8 cellular contexts compared by ENCODE assay signal in the genomic region with DNA sequence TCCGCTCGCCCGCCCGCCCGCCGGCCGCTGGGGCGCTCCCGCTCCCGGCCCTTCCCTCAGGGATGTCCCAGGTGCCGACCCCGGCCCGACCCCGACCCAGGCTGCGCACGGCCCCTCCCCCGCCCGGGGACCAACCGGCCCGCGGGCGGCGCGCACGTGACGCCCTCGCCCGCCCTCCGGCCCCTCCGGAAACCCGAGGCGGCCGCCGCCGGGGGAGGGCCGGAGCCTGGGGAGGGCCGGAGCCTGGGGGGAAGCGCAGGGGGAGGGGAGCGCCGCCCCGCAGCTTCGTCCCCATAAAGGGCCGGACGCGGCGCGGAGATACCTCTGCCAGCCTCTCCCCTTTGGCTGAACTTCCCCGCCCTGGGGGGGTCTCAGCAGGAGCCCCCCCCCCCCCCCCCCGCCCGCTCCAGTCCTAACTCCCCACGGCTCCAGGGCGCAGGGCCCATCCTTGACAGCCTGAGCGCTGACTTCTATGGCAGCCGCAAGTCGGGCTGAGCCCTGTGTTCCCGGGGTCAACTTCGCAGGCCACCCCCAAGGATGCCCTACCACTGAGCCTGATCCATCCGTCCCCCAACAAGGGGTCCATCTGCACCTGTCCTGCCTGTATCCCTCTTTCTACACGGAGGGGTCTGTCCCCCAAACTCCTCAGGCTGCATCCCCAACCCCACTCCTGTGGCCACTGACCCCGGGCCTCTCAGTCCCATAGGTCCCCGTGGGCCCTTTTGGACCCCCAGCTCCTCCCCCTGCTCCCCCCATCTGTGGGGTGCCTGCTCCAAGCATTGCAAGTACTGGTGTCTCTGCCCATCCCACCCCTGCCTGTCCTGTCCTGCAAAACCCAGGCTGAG. TPM values are rescaled to one million over a fixed set of nuclear protein-coding genes. Genes with fewer than 3 reads are reported as not detected.
DNase-seq lines count a peak whose midpoint lies in the region; ATAC-seq and TF ChIP-seq lines count a peak whose summit lies in the region.

Gene MAPK12, minus strand, starts transcription at position 69 of the 845 bp plus-strand sequence. CDS start 174 bp downstream, outside the sequence.

- no peaks in the 10 kb centered on the region for H3K36me3 Mint-ChIP-seq in stimulated activated naive CD8-positive, alpha-beta T cell treated with anti-CD3 and anti-CD28 coated beads, Interleukin-15, Interleukin-2, amounts not matched to agents 100 ng/mL and 50 ng/mL, for 24 hours (ENCODE audit: low read depth)

- CTCF ChIA-PET in mammary epithelial cell (lab: Charles Lee; ENCODE audit: low non-redundant PET), result no interaction called here

- no peak for ATAC-seq in stimulated activated naive CD8-positive, alpha-beta T cell treated with anti-CD3 and anti-CD28 coated beads, Interleukin-15, Interleukin-2, amounts not matched to agents 100 U/mL and 50 U/mL, for 24 hours

- no peak for TF ChIP-seq EP300 in tibial nerve (IDR thresholded peaks at IDR 0.05)

- TF ChIP-seq CTCF in mammary epithelial cell (conservative IDR thresholded peaks at IDR 0.05 in 1 of 2, IDR thresholded peaks at IDR 0.05 in 1 of 2; ENCODE audit: extremely low read depth in 1 of 2, insufficient read depth in 1 of 2, low read depth in 1 of 2, low read length in 2 of 2) (no peak), tibial nerve (IDR thresholded peaks at IDR 0.05) (no peak)

- no peak for DNase-seq in stimulated activated naive CD8-positive, alpha-beta T cell treated with anti-CD3 and anti-CD28 coated beads, Interleukin-15, Interleukin-2, amounts not matched to agents 100 U/mL and 50 U/mL, for 24 hours
- DNase-seq in NCI-H1930 (lab: John Stamatoyannopoulos, UW), result peak; percentile 47 to 68
- DNase-seq in mammary epithelial cell, result no peak
- DNase-seq in left kidney (ENCODE audit: low read depth, low spot score), result peak; percentile 83
- no peak for DNase-seq in tibial nerve (ENCODE audit: low spot score in 2 of 2)
- no peak for DNase-seq in activated CD4-positive, alpha-beta T cell treated with anti-CD3 and anti-CD28 coated beads, Interleukin-2, amount 50 U/mL, for 4 hours
- no peak for DNase-seq in kidney glomerular epithelial cell (lab: John Stamatoyannopoulos, UW)

- no peak for TF ChIP-seq POLR2A in tibial nerve (IDR thresholded peaks at IDR 0.05)

- H3K4me3 ChIP-seq in mammary epithelial cell (replicated peaks in 1 of 3; ENCODE audit: insufficient read depth in 1 of 3, low read depth in 2 of 3, low read length in 3 of 3), result peak within 1 kb of the TSS; percentile 39 to 51 (median 47)
- H3K4me3 ChIP-seq in tibial nerve, result peak within 1 kb of the TSS; percentile 24 to 52 (median 34)

- H3K27ac Mint-ChIP-seq in stimulated activated naive CD8-positive, alpha-beta T cell treated with anti-CD3 and anti-CD28 coated beads, Interleukin-15, Interleukin-2, amounts not matched to agents 100 ng/mL and 50 ng/mL, for 24 hours, result no peak within 1 kb of the TSS

- dilution Hi-C loops in mammary epithelial cell (cut with HindIII; ENCODE audit: low sequenced_read_pairs), result no loop called here

- H3K27me3 Mint-ChIP-seq in stimulated activated naive CD8-positive, alpha-beta T cell treated with anti-CD3 and anti-CD28 coated beads, Interleukin-15, Interleukin-2, amounts not matched to agents 100 ng/mL and 50 ng/mL, for 24 hours, result peaks cover 10% of the 10 kb centered on the region

- in situ Hi-C loops in mammary epithelial cell (cut with MboI; ENCODE audit: low sequenced_read_pairs in 2 of 2), result no loop called here

- H3K4me2 ChIP-seq in mammary epithelial cell (ENCODE audit: insufficient read depth, low read depth, low read length), result peak within 1 kb of the TSS; percentile 94

- H3K27ac ChIP-seq in mammary epithelial cell (ENCODE audit: insufficient read depth, low read depth, low read length) (no peak within 1 kb of the TSS), tibial nerve (peak within 1 kb of the TSS in 1 of 4 donors; percentile 36)

- H3K4me3 Mint-ChIP-seq in stimulated activated naive CD8-positive, alpha-beta T cell treated with anti-CD3 and anti-CD28 coated beads, Interleukin-15, Interleukin-2, amounts not matched to agents 100 ng/mL and 50 ng/mL, for 24 hours, result peak within 1 kb of the TSS; percentile 63

- no peak within 1 kb of the TSS for H3K9ac ChIP-seq in mammary epithelial cell (ENCODE audit: insufficient read depth, low read length)

- H3K36me3 ChIP-seq in mammary epithelial cell (ENCODE audit: insufficient read depth, low read length) (no peaks in the 10 kb centered on the region), tibial nerve (no peaks in the 10 kb centered on the region)

- WGBS in mammary epithelial cell (ENCODE audit: low coverage, missing lambda C conversion rate), result 52% methylated on average over 4 of the region's 61 CpGs
- WGBS in tibial nerve, 2 donors, result 4 to 21% methylated on average over 10 to 29 of the region's 61 CpGs

- H3K27me3 ChIP-seq in mammary epithelial cell (ENCODE audit: insufficient read depth, low read length) (no peaks in the 10 kb centered on the region), tibial nerve (peaks cover 0 to 63% of the 10 kb centered on the region in 2 donors)

- H3K4me1 Mint-ChIP-seq in stimulated activated naive CD8-positive, alpha-beta T cell treated with anti-CD3 and anti-CD28 coated beads, Interleukin-15, Interleukin-2, amounts not matched to agents 100 ng/mL and 50 ng/mL, for 24 hours (ENCODE audit: low read depth), result peaks cover 7% of the 10 kb centered on the region

- H3K9me3 ChIP-seq in mammary epithelial cell (replicated peaks; ENCODE audit: insufficient read depth, low read length), result no peaks in the 10 kb centered on the region
- H3K9me3 ChIP-seq in tibial nerve, result no peaks in the 10 kb centered on the region

- no peaks in the 10 kb centered on the region for H3K79me2 ChIP-seq in mammary epithelial cell (ENCODE audit: insufficient read depth, low read length)

- H3K4me1 ChIP-seq in mammary epithelial cell (ENCODE audit: insufficient read depth, low read length) (peaks cover 20% of the 10 kb centered on the region), tibial nerve (peaks cover 0 to 31% (median 4%) of the 10 kb centered on the region in 4 donors)

- H2AFZ ChIP-seq in mammary epithelial cell (ENCODE audit: low read depth, low read length), result peak within 1 kb of the TSS; percentile 78

- no peaks in the 10 kb centered on the region for H3K9me3 Mint-ChIP-seq in stimulated activated naive CD8-positive, alpha-beta T cell treated with anti-CD3 and anti-CD28 coated beads, Interleukin-15, Interleukin-2, amounts not matched to agents 100 ng/mL and 50 ng/mL, for 24 hours

- BruUV-seq in mammary epithelial cell (replicated peaks; lab: Mats Ljungman, UMichigan), result no TSS peak

- H4K20me1 ChIP-seq in mammary epithelial cell (ENCODE audit: insufficient read depth, low read length), result no peaks in the 10 kb centered on the region

- intact Hi-C loops in mammary epithelial cell (cut with micrococcal nuclease), result no loop called here

RNA-seq across cellular contexts. Expression of gene MAPK12, which starts in this region (rescaled TPM):
- 10 to 100 TPM; 11.1 to 11.5 TPM for total RNA-seq in mammary epithelial cell
- polyA plus RNA-seq in mammary epithelial cell, result 5.8 TPM
- 1.1 TPM for polyA minus RNA-seq in mammary epithelial cell
- total RNA-seq in tibial nerve, result 10 to 100 TPM; 12.3 to 32.0 (median 24.1) TPM

Comparison
In these comparisons a context has a peak if more than half of its experiments do, and no peak if none do; other contexts are left out.
1. DNase-seq: peak in NCI-H1930 (2 of 2) and left kidney (single experiment); none in stimulated activated naive CD8-positive, alpha-beta T cell treated with anti-CD3 and anti-CD28 coated beads, Interleukin-15, Interleukin-2, amounts not matched to agents 100 U/mL and 50 U/mL, for 24 hours (single experiment), mammary epithelial cell (single experiment), tibial nerve (0 of 2), activated CD4-positive, alpha-beta T cell treated with anti-CD3 and anti-CD28 coated beads, Interleukin-2, amount 50 U/mL, for 4 hours (0 of 2) and kidney glomerular epithelial cell (single experiment).